Comparison of ENCODE assay signal across 12 cellular contexts in genomic region chr5:163079618-163080017, GRCh38.
DNase-seq lines count a peak whose midpoint lies in the region; ATAC-seq, FAIRE-seq and TF ChIP-seq lines count a peak whose summit lies in the region.
"Had no signal": no experiment of that assay in that cellular context is flagged by ENCODE, and none has a peak within 500 bp of the region (broad histone marks: within the 10 kb centered on the region; RNA-seq: fewer than 3 reads in every experiment).

No MANE protein-coding gene starts in this region.

- WGBS in GM12878 (ENCODE audit: insufficient coverage, insufficient replicate concordance, low lambda C conversion rate, missing lambda C conversion rate) = 3% methylated on average over 3 of the region's 3 CpGs

- SMC1A ChIA-PET in GM12878 (lab: Charles Lee; ENCODE audit: uncharacterized antibody, unreplicated experiment) = interaction anchor here (0.6 to 1.8 kb wide), 15 partner anchors 9 to 269 kb away, joined by 3 to 17 read pairs (median 3); no protein-coding TSS in a partner anchor

- in situ Hi-C loops in GM12878 (cut with MboI) = no loop called here

- TF ChIP-seq CTCF in GM12864 (IDR thresholded peaks at IDR 0.05; ENCODE audit: low read depth, low read length, missing control alignments) (peak; percentile 68), HL-60 (IDR thresholded peaks at IDR 0.05; ENCODE audit: insufficient read depth, low read length) (peak; percentile 23), GM12878 (IDR thresholded peaks at IDR 0.05 in 2 of 3, conservative IDR thresholded peaks at IDR 0.05 in 1 of 3; ENCODE audit: control insufficient read depth in 2 of 3, extremely low read depth in 1 of 3, insufficient read depth in 1 of 3, low read depth in 3 of 3, low read length in 3 of 3) (peak; percentile 42 to 69 (median 55); a peak in 4 of 6 replicates)

- FAIRE-seq in GM12878 (lab: Jason Lieb, UNC) = no peak

- no peaks in the 10 kb centered on the region for H3K79me2 ChIP-seq in GM12878 (ENCODE audit: control insufficient read depth, insufficient read depth, low read length)

- no TSS peak for BruUV-seq in GM12878 (replicated peaks; lab: Mats Ljungman, UMichigan)

- RAD21 ChIA-PET in GM12878 (lab: Charles Lee; ENCODE audit: unreplicated experiment) = interaction anchor here (1.1 to 1.6 kb wide), 4 partner anchors 15 to 329 kb away, joined by 3 to 5 read pairs (median 4); no protein-coding TSS in a partner anchor

- DNase-seq in GM12864 (ENCODE audit: low read depth) (no peak), HL-60 (ENCODE audit: low read depth in 1 of 2, low spot score in 1 of 2) (peak in 1 of 2 experiments; percentile 11), GM12878 (ENCODE audit: low read depth, low spot score) (no peak), NCI-H446 (lab: John Stamatoyannopoulos, UW) (no peak), EL (no peak), NCI-H226 (no peak)
- DNase-seq in stimulated activated CD4-positive, alpha-beta T cell treated with anti-CD3 and anti-CD28 coated beads, Interleukin-4, amount 100 ng/mL, for 24 hours = no peak
- DNase-seq: CD8-positive, alpha-beta memory T cell; mucosa of descending colon; stimulated activated CD4-positive, alpha-beta T cell treated with anti-CD3 and anti-CD28 coated beads, Interleukin-15, amount 100 ng/mL, for 24 hours had no signal

- ATAC-seq in GM21360 (IDR thresholded peaks at IDR 0.05; ENCODE audit: unreplicated experiment) (peak; percentile 99), GM12878 (peak; percentile 87)
- ATAC-seq: mucosa of descending colon had no signal

- H3K36me3 ChIP-seq in GM12878 (ENCODE audit: control insufficient read depth in 2 of 2, insufficient read depth in 2 of 2, low read length in 1 of 2) = no peaks in the 10 kb centered on the region
- H3K36me3 ChIP-seq: thoracic aorta had no signal

- TF ChIP-seq RAD21 in GM12878 (IDR thresholded peaks at IDR 0.05; ENCODE audit: insufficient read depth, low read depth, low read length) = peak; percentile 53

- intact Hi-C loops in GM12878 (cut with micrococcal nuclease; ENCODE audit: unreplicated experiment) = loop anchor here (1.0 to 5.0 kb wide), 4 partner anchors 98 to 328 kb away; no protein-coding TSS in a partner anchor

- H4K20me1 ChIP-seq in GM12878 (ENCODE audit: control insufficient read depth, insufficient read depth) = no peaks in the 10 kb centered on the region

- no peak overlapping the region for H3K9ac ChIP-seq in GM12878 (ENCODE audit: control insufficient read depth, insufficient read depth, low read length)

- H3K27me3 ChIP-seq in HL-60 (ENCODE audit: insufficient read depth, poor library complexity, severe bottlenecking) = no peaks in the 10 kb centered on the region
- no peaks in the 10 kb centered on the region for H3K27me3 ChIP-seq in GM12878 (replicated peaks in 1 of 2; ENCODE audit: control insufficient read depth in 2 of 2, insufficient read depth in 2 of 2, low read length in 1 of 2)

- no peak overlapping the region for H3K27ac ChIP-seq in HL-60 (replicated peaks)
- no peak overlapping the region for H3K27ac ChIP-seq in GM12878 (ENCODE audit: control insufficient read depth, insufficient read depth)
- H3K27ac ChIP-seq: thoracic aorta had no signal

- TF ChIP-seq EP300 in GM12878 (IDR thresholded peaks at IDR 0.05; ENCODE audit: borderline replicate concordance in 1 of 2, control insufficient read depth in 1 of 2, low read depth in 2 of 2, low read length in 2 of 2) = no peak

- TF ChIP-seq POLR2A in GM12878 (IDR thresholded peaks at IDR 0.05; ENCODE audit: low read depth, low read length) = no peak

- H3K4me3 ChIP-seq in GM12864 (ENCODE audit: low read depth, low read length) (no peak overlapping the region), HL-60 (replicated peaks; ENCODE audit: insufficient read depth, low read length) (no peak overlapping the region), GM12878 (no peak overlapping the region)
- H3K4me3 ChIP-seq: mucosa of descending colon, thoracic aorta had no signal

- H2AFZ ChIP-seq in GM12878 (ENCODE audit: control insufficient read depth, low read depth, low read length) = no peak overlapping the region

- H3K4me1 ChIP-seq in GM12878 (ENCODE audit: control insufficient read depth, insufficient read depth, low read length) = no peaks in the 10 kb centered on the region

- no peaks in the 10 kb centered on the region for H3K9me3 ChIP-seq in GM12878 (replicated peaks; ENCODE audit: control insufficient read depth, insufficient read depth, low read length)
- H3K9me3 ChIP-seq: thoracic aorta had no signal

- CTCF ChIA-PET in GM12878 (lab: Yijun Ruan, JAX) = interaction anchor here (0.7 to 3.5 kb wide), 22 partner anchors 9 to 329 kb away, joined by 3 to 18 read pairs (median 4); no protein-coding TSS in a partner anchor

- H3K4me2 ChIP-seq in GM12878 (ENCODE audit: control insufficient read depth, insufficient read depth) = no peak overlapping the region

- POLR2A ChIA-PET in GM12878 (lab: Charles Lee) = no interaction called here

TF ChIP-seq in GM12878, 131 proteins besides CTCF, POLR2A, EP300 and RAD21:
- peak; percentile 69; the same call in 1 of the 2 replicates for TF ChIP-seq SMC3 (IDR thresholded peaks at IDR 0.05; ENCODE audit: borderline replicate concordance, low read length)
- no peak for TF ChIP-seq MTA2 (IDR thresholded peaks at IDR 0.05; ENCODE audit: low read depth)
